ENCODE assay signal across 8 cellular contexts in the genomic region with DNA sequence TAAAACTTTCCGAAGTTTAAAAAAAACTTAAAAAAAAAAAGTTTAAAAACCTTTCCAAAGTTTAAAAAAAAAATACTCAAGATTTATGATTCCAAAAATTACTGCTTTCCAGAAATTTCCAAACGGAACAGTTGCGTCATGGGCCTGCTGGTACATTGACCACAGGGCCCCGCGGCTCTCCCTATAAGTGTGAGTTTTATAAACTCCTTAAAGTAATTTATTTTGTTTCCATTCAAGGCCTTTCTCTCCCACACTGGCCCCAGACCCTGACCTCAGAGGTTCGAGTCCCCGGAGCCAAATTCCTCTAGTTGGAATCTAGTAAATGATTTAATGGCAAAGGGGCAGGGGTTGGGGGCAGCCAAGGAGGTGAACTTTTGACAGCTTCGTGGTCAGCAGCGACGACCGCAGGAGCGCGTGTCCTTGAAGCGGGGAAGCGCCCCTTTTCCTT.
DNase-seq lines count a peak whose midpoint lies in the region; ATAC-seq and TF ChIP-seq lines count a peak whose summit lies in the region.

No MANE protein-coding gene starts in this region.

- intact Hi-C loops in activated naive CD4-positive, alpha-beta T cell treated with anti-CD3 and anti-CD28 coated beads for 36 hours (cut with micrococcal nuclease) = loop anchor here (5.0 kb wide), 1 partner anchor 1126 kb away; the partner anchor contains the start of genes NDUFA7 and RPS28

- H3K27me3 Mint-ChIP-seq in activated naive CD4-positive, alpha-beta T cell treated with anti-CD3 and anti-CD28 coated beads for 36 hours (ENCODE audit: low read depth) = peaks cover 11% of the 10 kb centered on the region
- peaks cover 4% of the 10 kb centered on the region for H3K27me3 Mint-ChIP-seq in central memory CD8-positive, alpha-beta T cell
- H3K27me3 Mint-ChIP-seq in memory B cell (peaks cover 5% of the 10 kb centered on the region), type B pancreatic cell (peaks cover 8% of the 10 kb centered on the region)

- no peak for ATAC-seq in central memory CD8-positive, alpha-beta T cell (replicated peaks; ENCODE audit: extremely low read depth, poor library complexity, severe bottlenecking)
- ATAC-seq in memory B cell (ENCODE audit: low read depth) = no peak

- H3K9me3 Mint-ChIP-seq in activated naive CD4-positive, alpha-beta T cell treated with anti-CD3 and anti-CD28 coated beads for 36 hours = no peaks in the 10 kb centered on the region
- no peaks in the 10 kb centered on the region for H3K9me3 Mint-ChIP-seq in central memory CD8-positive, alpha-beta T cell
- no peaks in the 10 kb centered on the region for H3K9me3 Mint-ChIP-seq in memory B cell
- no peaks in the 10 kb centered on the region for H3K9me3 Mint-ChIP-seq in type B pancreatic cell

- DNase-seq in activated naive CD4-positive, alpha-beta T cell treated with anti-CD3 and anti-CD28 coated beads for 36 hours = no peak
- DNase-seq in activated naive CD4-positive, alpha-beta T cell treated with Interleukin-2 at 50 U/mL for 16 hours = no peak
- DNase-seq in central memory CD8-positive, alpha-beta T cell (ENCODE audit: low spot score in 2 of 2) = no peak
- DNase-seq in memory B cell (ENCODE audit: low spot score in 2 of 2) (no peak), type B pancreatic cell (ENCODE audit: extremely low spot score, unreplicated experiment) (no peak), SK-N-DZ (ENCODE audit: low spot score) (no peak), hippocampal formation (lab: John Stamatoyannopoulos, UW) (no peak), activated gamma-delta T cell treated with Interleukin-2 at 50 U/mL for 16 hours (no peak)

- H3K4me3 Mint-ChIP-seq in activated naive CD4-positive, alpha-beta T cell treated with anti-CD3 and anti-CD28 coated beads for 36 hours = peak overlapping the region; percentile 77
- peak overlapping the region; percentile 86 for H3K4me3 Mint-ChIP-seq in central memory CD8-positive, alpha-beta T cell
- H3K4me3 Mint-ChIP-seq in memory B cell (peak overlapping the region; percentile 97), type B pancreatic cell (peak overlapping the region; percentile 91)

- H3K27ac Mint-ChIP-seq in activated naive CD4-positive, alpha-beta T cell treated with anti-CD3 and anti-CD28 coated beads for 36 hours = no peak overlapping the region
- peak overlapping the region; percentile 99 for H3K27ac Mint-ChIP-seq in central memory CD8-positive, alpha-beta T cell (ENCODE audit: low read depth)
- H3K27ac Mint-ChIP-seq in memory B cell (peak overlapping the region; percentile 98), type B pancreatic cell (peak overlapping the region; percentile 99)

- CTCF ChIA-PET in activated naive CD4-positive, alpha-beta T cell treated with anti-CD3 and anti-CD28 coated beads for 36 hours (lab: Charles Lee) = no interaction called here

- no peak for TF ChIP-seq CTCF in type B pancreatic cell (conservative IDR thresholded peaks at IDR 0.05)

- H3K4me1 Mint-ChIP-seq in activated naive CD4-positive, alpha-beta T cell treated with anti-CD3 and anti-CD28 coated beads for 36 hours (ENCODE audit: low read depth) = peaks cover 18% of the 10 kb centered on the region
- peaks cover 25% of the 10 kb centered on the region for H3K4me1 Mint-ChIP-seq in central memory CD8-positive, alpha-beta T cell
- H3K4me1 Mint-ChIP-seq in memory B cell = peaks cover 21% of the 10 kb centered on the region
- H3K4me1 Mint-ChIP-seq in type B pancreatic cell (ENCODE audit: unreplicated experiment) = peaks cover 13% of the 10 kb centered on the region

- no peaks in the 10 kb centered on the region for H3K36me3 Mint-ChIP-seq in activated naive CD4-positive, alpha-beta T cell treated with anti-CD3 and anti-CD28 coated beads for 36 hours (ENCODE audit: low read depth)
- peaks cover 16% of the 10 kb centered on the region for H3K36me3 Mint-ChIP-seq in central memory CD8-positive, alpha-beta T cell (ENCODE audit: insufficient read depth)
- H3K36me3 Mint-ChIP-seq in memory B cell (no peaks in the 10 kb centered on the region), type B pancreatic cell (no peaks in the 10 kb centered on the region)
